Comparison of ENCODE assay signal across 8 cellular contexts in genomic region chr16:31459722-31460581, GRCh38. TPM values are rescaled to one million over a fixed set of nuclear protein-coding genes. Genes with fewer than 3 reads are reported as not detected.
DNase-seq lines count a peak whose midpoint lies in the region; ATAC-seq and TF ChIP-seq lines count a peak whose summit lies in the region.

No MANE protein-coding gene starts in this region.

- H3K27ac ChIP-seq in heart right ventricle (peak overlapping the region; percentile 95 to 100 (median 98)), upper lobe of left lung (peak overlapping the region; percentile 95 to 100 (median 99))

- H3K27ac Mint-ChIP-seq in T-cell = peak overlapping the region; percentile 97 to 99

- H3K36me3 ChIP-seq in heart right ventricle (peaks cover 0 to 39% (median 22%) of the 10 kb centered on the region in 9 donors), upper lobe of left lung (peaks cover 0 to 37% (median 22%) of the 10 kb centered on the region in 4 donors)

- intact Hi-C loops in heart right ventricle (cut with DNase I) = loop anchor here in 7 of 10 donors (1.0 to 10.0 kb wide), 11 partner anchors 42 to 503 kb away; partner anchors contain the start of genes FUS (in 3 of the 7), ZNF267 (in 3 of the 7), RUSF1 (in 2 of the 7) and KAT8 (in 1 of the 7)
- intact Hi-C loops in posterior cingulate gyrus (cut with DNase I) = loop anchor here (2.0 to 10.0 kb wide), 7 partner anchors 49 to 505 kb away; partner anchors contain the start of genes FUS, KAT8, RUSF1 and SETD1A

- POLR2A ChIA-PET in T-cell (lab: Charles Lee) = interaction anchor here (0.6 to 1.6 kb wide), 6 partner anchors 16 to 415 kb away, joined by 3 to 10 read pairs (median 4); partner anchors contain the start of genes ZNF267 (in 1 of the 2), ZNF646 (in 1 of the 2) and ZNF668 (in 1 of the 2)

- no peaks in the 10 kb centered on the region for H3K9me3 Mint-ChIP-seq in T-cell

- H3K4me1 Mint-ChIP-seq in T-cell = peaks cover 35 to 45% (median 45%) of the 10 kb centered on the region in 3 donors

- H3K4me3 Mint-ChIP-seq in T-cell = peak overlapping the region; percentile 87 to 90 (median 89)

- TF ChIP-seq CTCF in GM12875 (IDR thresholded peaks at IDR 0.05; ENCODE audit: borderline replicate concordance, insufficient read depth, low read depth, low read length) (no peak), heart right ventricle (IDR thresholded peaks at IDR 0.05) (no peak), upper lobe of left lung (IDR thresholded peaks at IDR 0.05) (no peak)

- no peak for TF ChIP-seq EP300 in upper lobe of left lung (IDR thresholded peaks at IDR 0.05)

- H3K4me1 ChIP-seq in heart right ventricle (peaks cover 9 to 48% (median 43%) of the 10 kb centered on the region in 9 donors), upper lobe of left lung (peaks cover 38 to 50% (median 40%) of the 10 kb centered on the region in 4 donors)

- H3K4me3 ChIP-seq in GM12875 (ENCODE audit: low read depth, low read length) (peak overlapping the region; percentile 74), heart right ventricle (peak overlapping the region; percentile 37 to 90 (median 75)), upper lobe of left lung (peak overlapping the region in 3 of 4 donors; percentile 76 to 95 (median 84))

- CTCF ChIA-PET in T-cell (lab: Charles Lee) = interaction anchor here in 1 of 2 donors (0.6 to 1.6 kb wide), 19 partner anchors 10 to 506 kb away, joined by 3 to 15 read pairs (median 4); partner anchors contain the start of genes HSD3B7, KAT8, RUSF1 and STX4

- DNase-seq in NCI-H1436 treated with DMSO at 0.1 percent for 48 hours (lab: John Stamatoyannopoulos, UW) = peak; percentile 95
- DNase-seq in T-cell = peak; percentile 99 to 100 (median 100)
- peak; percentile 99 for DNase-seq in amniotic epithelial cell (ENCODE audit: low read depth)
- peak; percentile 100 for DNase-seq in heart right ventricle
- DNase-seq in posterior cingulate gyrus = peak; percentile 99 to 100 (median 100)
- peak; percentile 100 for DNase-seq in upper lobe of left lung

- H3K27me3 ChIP-seq in heart right ventricle = no peaks in the 10 kb centered on the region
- H3K27me3 ChIP-seq in upper lobe of left lung = no peaks in the 10 kb centered on the region

- WGBS in heart right ventricle, 2 donors = 2 to 3% methylated on average over 50 to 54 of the region's 54 CpGs
- WGBS in upper lobe of left lung, 2 donors = 8 to 11% methylated on average over 18 to 25 of the region's 54 CpGs

- no peaks in the 10 kb centered on the region for H3K27me3 Mint-ChIP-seq in T-cell

- ATAC-seq in HG02840 (IDR thresholded peaks at IDR 0.05; ENCODE audit: low FRiP score, unreplicated experiment) = peak; percentile 76
- ATAC-seq in T-cell (replicated peaks in 1 of 4) = peak; percentile 80 to 85 (median 82)
- ATAC-seq in heart right ventricle = peak; percentile 88 to 95 (median 92)
- peak; percentile 95 to 97 for ATAC-seq in upper lobe of left lung (ENCODE audit: low FRiP score in 2 of 2)

- peaks cover 7% of the 10 kb centered on the region for H3K36me3 Mint-ChIP-seq in T-cell

- TF ChIP-seq POLR2A in upper lobe of left lung (IDR thresholded peaks at IDR 0.05) = peak in 1 of 4 donors; percentile 6

- H3K9me3 ChIP-seq in heart right ventricle = no peaks in the 10 kb centered on the region
- no peaks in the 10 kb centered on the region for H3K9me3 ChIP-seq in upper lobe of left lung

RNA-seq across cellular contexts. Expression of gene ARMC5, which starts 0.7 kb away (rescaled TPM):
- total RNA-seq in T-cell (10 to 100 TPM in 3 of 5 donors, 1 to 10 TPM in 2; 9.3 to 16.6 (median 10.2) TPM), heart right ventricle (1 to 10 TPM; 3.8 to 7.8 (median 6.4) TPM), upper lobe of left lung (10 to 100 TPM in 5 of 6 donors, 1 to 10 TPM in 1; 6.6 to 18.9 (median 16.2) TPM)
- 10 to 100 TPM in 1 of 2 donors, 1 to 10 TPM in 1; 8.4 to 11.9 TPM for polyA plus RNA-seq in heart right ventricle

RNA-seq across cellular contexts. Expression of gene TGFB1I1, which starts 12.0 kb away (rescaled TPM):
- 1 to 10 TPM in 1 of 5 donors, under 1 TPM in 4; 0.40 to 1.1 (median 0.72) TPM for total RNA-seq in T-cell
- 10 to 100 TPM; 11.3 to 43.0 (median 16.7) TPM for total RNA-seq in heart right ventricle
- polyA plus RNA-seq in heart right ventricle = 10 to 100 TPM; 20.8 to 37.3 TPM
- 10 to 100 TPM; 21.0 to 62.8 (median 27.8) TPM for total RNA-seq in upper lobe of left lung

RNA-seq across cellular contexts. Expression of gene ZNF843, which starts 17.4 kb away (rescaled TPM):
- total RNA-seq in T-cell (under 1 TPM in 4 of 5 donors, not detected in 1; 0.16 to 0.53 (median 0.26) TPM), heart right ventricle (1 to 10 TPM; 1.9 to 5.4 (median 2.7) TPM), upper lobe of left lung (1 to 10 TPM in 1 of 6 donors, under 1 TPM in 4, not detected in 1; 0.30 to 1.0 (median 0.77) TPM)
- polyA plus RNA-seq in heart right ventricle = 1 to 10 TPM in 1 of 2 donors, under 1 TPM in 1; 0.22 to 1.5 TPM

RNA-seq across cellular contexts. Expression of gene SLC5A2, which starts 23.0 kb away (rescaled TPM):
- 1 to 10 TPM; 2.6 to 4.2 (median 3.2) TPM for total RNA-seq in T-cell
- not detected for total RNA-seq in heart right ventricle
- polyA plus RNA-seq in heart right ventricle = 1 to 10 TPM in 1 of 2 donors, under 1 TPM in 1; 0.77 to 1.9 TPM
- 1 to 10 TPM in 4 of 6 donors, under 1 TPM in 2; 0.84 to 3.3 (median 1.2) TPM for total RNA-seq in upper lobe of left lung

RNA-seq across cellular contexts. Expression of gene COX6A2, which starts 31.8 kb away (rescaled TPM):
- not detected for total RNA-seq in T-cell
- 1,000 to 10,000 TPM in 8 of 10 donors, 100 to 1,000 TPM in 2; 615 to 1,697 (median 1,335) TPM for total RNA-seq in heart right ventricle
- 1,000 to 10,000 TPM; 1,540 to 9,450 TPM for polyA plus RNA-seq in heart right ventricle
- not detected for total RNA-seq in upper lobe of left lung

Comparison
In these comparisons a context has a peak if more than half of its experiments do, and no peak if none do; other contexts are left out.
1. Peak in every context shown above with its lines: DNase-seq, ATAC-seq, H3K4me3 ChIP-seq and H3K27ac ChIP-seq.
2. RNA of gene TGFB1I1, which starts 12.0 kb away (total RNA-seq): 21.0 to 62.8 TPM in upper lobe of left lung and 11.3 to 43.0 TPM in heart right ventricle; 0.40 to 1.1 TPM in T-cell; every median in the first group is over 4 times any median in the second.